Comparison of ENCODE assay signal across 14 cellular contexts in genomic region chr18:37452697-37453385, GRCh38.
A peak's percentile ranks its signal among the peaks of the same experiment; 100 is the strongest.
DNase-seq lines count a peak whose midpoint lies in the region; ATAC-seq, FAIRE-seq and TF ChIP-seq lines count a peak whose summit lies in the region.
"Had no signal": no experiment of that assay in that cellular context is flagged by ENCODE, and none has a peak within 500 bp of the region (broad histone marks: within the 10 kb centered on the region; RNA-seq: fewer than 3 reads in every experiment).

No MANE protein-coding gene starts in this region.

- CTCF ChIA-PET in Calu3 (lab: Charles Lee) = no interaction called here

- FAIRE-seq in frontal cortex (lab: Jason Lieb, UNC) = no peak

- no peaks in the 10 kb centered on the region for H3K9me3 Mint-ChIP-seq in Calu3 (ENCODE audit: low read depth, unreplicated experiment)
- H3K9me3 Mint-ChIP-seq: activated T-helper 2 cell treated with anti-CD3 and anti-CD28 coated beads, Interferon-gamma antibody, Interleukin-2, Interleukin-4, amounts not matched to agents 10 μg/mL and 5 μg/mL and 100 μg/mL, durations not matched to agents 14 hours and 24 hours and 36 hours; natural killer cell had no signal

- H3K4me3 ChIP-seq in fibroblast of lung (replicated peaks in 1 of 4; ENCODE audit: control extremely low read depth in 1 of 4, insufficient read depth in 1 of 4, low read depth in 3 of 4, low read length in 4 of 4) = no peak overlapping the region
- no peak overlapping the region for H3K4me3 ChIP-seq in osteoblast (ENCODE audit: insufficient read depth, low read length)

- no peak for ATAC-seq in GM21825 (IDR thresholded peaks at IDR 0.05; ENCODE audit: unreplicated experiment)
- ATAC-seq: natural killer cell had no signal

- H3K4me1 Mint-ChIP-seq in Calu3 (ENCODE audit: low read depth, unreplicated experiment) = no peaks in the 10 kb centered on the region
- H3K4me1 Mint-ChIP-seq: natural killer cell had no signal

- H3K27ac ChIP-seq in fibroblast of lung (ENCODE audit: insufficient read depth, low read length) (no peak overlapping the region), osteoblast (ENCODE audit: low read depth, low read length) (no peak overlapping the region)

- H3K79me2 ChIP-seq in fibroblast of lung (ENCODE audit: control insufficient read depth, insufficient read depth, low read length) (no peaks in the 10 kb centered on the region), osteoblast (ENCODE audit: insufficient read depth, low read length) (no peaks in the 10 kb centered on the region)

- H3K4me1 ChIP-seq in fibroblast of lung (ENCODE audit: control insufficient read depth, extremely low read depth, insufficient read depth, low read length) = no peaks in the 10 kb centered on the region
- no peaks in the 10 kb centered on the region for H3K4me1 ChIP-seq in osteoblast (ENCODE audit: insufficient read depth, low read length)

- H2AFZ ChIP-seq in fibroblast of lung (ENCODE audit: low read length) = no peak overlapping the region
- peak overlapping the region; percentile 47 for H2AFZ ChIP-seq in osteoblast (ENCODE audit: low read length)

- no peak overlapping the region for H3K27ac Mint-ChIP-seq in Calu3 (ENCODE audit: unreplicated experiment)
- H3K27ac Mint-ChIP-seq: activated T-helper 2 cell treated with anti-CD3 and anti-CD28 coated beads, Interferon-gamma antibody, Interleukin-2, Interleukin-4, amounts not matched to agents 10 μg/mL and 5 μg/mL and 100 μg/mL, durations not matched to agents 14 hours and 24 hours and 36 hours; natural killer cell had no signal

- TF ChIP-seq CTCF in Calu3 (IDR thresholded peaks at IDR 0.05; ENCODE audit: unreplicated experiment) (no peak), fibroblast of lung (conservative IDR thresholded peaks at IDR 0.05 in 1 of 2, IDR thresholded peaks at IDR 0.05 in 1 of 2; ENCODE audit: low read depth in 1 of 2, low read length in 2 of 2) (no peak), osteoblast (IDR thresholded peaks at IDR 0.05; ENCODE audit: extremely low read depth, low read depth, low read length) (no peak)

- H4K20me1 ChIP-seq in fibroblast of lung (ENCODE audit: control insufficient read depth, extremely low read depth, insufficient read depth, low read length) = no peaks in the 10 kb centered on the region
- H4K20me1 ChIP-seq in osteoblast (ENCODE audit: insufficient read depth, low read length) = no peaks in the 10 kb centered on the region

- H3K27me3 Mint-ChIP-seq in Calu3 (ENCODE audit: unreplicated experiment) = peaks cover 84% of the 10 kb centered on the region

- no peak overlapping the region for H3K4me3 Mint-ChIP-seq in Calu3 (ENCODE audit: low read depth, unreplicated experiment)
- H3K4me3 Mint-ChIP-seq: natural killer cell had no signal

- no TSS peak for BruUV-seq in Calu3 (replicated peaks; lab: Mats Ljungman, UMichigan)

- H3K9me3 ChIP-seq in fibroblast of lung (ENCODE audit: control insufficient read depth, insufficient read depth, low read depth, low read length) (no peaks in the 10 kb centered on the region), osteoblast (ENCODE audit: low read depth, low read length) (no peaks in the 10 kb centered on the region)

- no peak overlapping the region for H3K4me2 ChIP-seq in fibroblast of lung (ENCODE audit: extremely low read depth, insufficient read depth, low read length)
- peak overlapping the region; percentile 23 for H3K4me2 ChIP-seq in osteoblast (ENCODE audit: insufficient read depth, low read length)

- intact Hi-C loops in Calu3 (cut with micrococcal nuclease; ENCODE audit: unreplicated experiment) = no loop called here

- H3K27me3 ChIP-seq in fibroblast of lung (ENCODE audit: control insufficient read depth, insufficient read depth, low read length) = no peaks in the 10 kb centered on the region
- H3K27me3 ChIP-seq in osteoblast (ENCODE audit: insufficient read depth, low read length) = no peaks in the 10 kb centered on the region

- H3K36me3 ChIP-seq in fibroblast of lung (ENCODE audit: control insufficient read depth, insufficient read depth, low read length) = no peaks in the 10 kb centered on the region
- no peaks in the 10 kb centered on the region for H3K36me3 ChIP-seq in osteoblast (ENCODE audit: insufficient read depth, low read length)

- H3K36me3 Mint-ChIP-seq in Calu3 (ENCODE audit: insufficient read depth, unreplicated experiment) = no peaks in the 10 kb centered on the region
- H3K36me3 Mint-ChIP-seq: natural killer cell had no signal

- H3K9ac ChIP-seq in fibroblast of lung (ENCODE audit: insufficient read depth, low read length) = no peak overlapping the region

- DNase-seq in Calu3 = peak; percentile 9
- DNase-seq in M059J (ENCODE audit: low read depth) = peak; percentile 67
- DNase-seq in fibroblast of lung (ENCODE audit: low read depth in 2 of 2) = peak; percentile 40 to 60
- DNase-seq in osteoblast (ENCODE audit: insufficient read length, low spot score, missing footprints) = peak; percentile 87
- DNase-seq in frontal cortex (ENCODE audit: low spot score in 2 of 2) = no peak
- DNase-seq in activated CD4-positive, alpha-beta T cell treated with anti-CD3 and anti-CD28 coated beads for 1 hour = no peak
- DNase-seq in occipital lobe (lab: John Stamatoyannopoulos, UW) = no peak
- DNase-seq: activated CD4-positive, CD25-positive, alpha-beta regulatory T cell treated with anti-CD3 and anti-CD28 coated beads, Interleukin-2, amount 50 U/mL, for 72 hours; C1 segment of cervical spinal cord; MV-4-11; natural killer cell; NK-92 treated with Interleukin-12 subunit alpha and Interleukin-12 subunit beta, amount 100 ng/mL, for 24 hours had no signal

Comparison
In these comparisons a context has a peak if more than half of its experiments do, and no peak if none do; other contexts are left out.
1. DNase-seq: peak in Calu3 (single experiment), M059J (single experiment), fibroblast of lung (2 of 2) and osteoblast (single experiment); none in frontal cortex (0 of 2), activated CD4-positive, alpha-beta T cell treated with anti-CD3 and anti-CD28 coated beads for 1 hour (single experiment) and occipital lobe (single experiment).